In the genomic region with DNA sequence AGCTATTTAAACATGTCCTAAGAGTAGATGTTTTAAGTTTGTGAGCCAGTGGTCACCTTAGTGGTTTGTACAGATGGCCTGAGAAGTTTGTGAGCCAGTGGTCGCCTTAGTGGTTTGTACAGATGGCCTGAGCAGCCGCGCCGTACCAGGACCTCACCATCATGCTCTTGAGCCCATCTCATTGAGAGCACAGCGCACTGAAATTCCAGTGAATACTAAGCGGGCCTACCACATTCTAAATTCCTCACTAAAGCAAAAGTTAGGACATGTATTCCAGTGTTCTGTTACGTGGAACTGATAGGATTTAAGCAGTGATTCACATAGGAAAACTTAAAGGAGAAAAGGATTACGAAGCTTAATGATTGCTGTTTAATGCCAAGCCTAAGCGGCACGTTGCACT, we compare ENCODE assay signal across 22 cellular contexts. TPM values are rescaled to one million over a fixed set of nuclear protein-coding genes. Genes with fewer than 3 reads are reported as not detected.
DNase-seq lines count a peak whose midpoint lies in the region; ATAC-seq, FAIRE-seq and TF ChIP-seq lines count a peak whose summit lies in the region.
"Had no signal": no experiment of that assay in that cellular context is flagged by ENCODE, and none has a peak within 500 bp of the region (broad histone marks: within the 10 kb centered on the region; RNA-seq: fewer than 3 reads in every experiment).

No MANE protein-coding gene starts in this region.

- H3K4me1 ChIP-seq in astrocyte (ENCODE audit: insufficient read depth, low read length) = peaks cover 4% of the 10 kb centered on the region

- H3K4me3 ChIP-seq in astrocyte (ENCODE audit: insufficient read depth, low read depth, low read length) = no peak overlapping the region
- H3K4me3 ChIP-seq: spleen, uterus had no signal

- H4K20me1 ChIP-seq in astrocyte (ENCODE audit: insufficient read depth, low read length) = peaks cover 76% of the 10 kb centered on the region

- DNase-seq in natural killer cell (no peak), astrocyte (ENCODE audit: low read depth) (peak; percentile 68), mesothelial cell of epicardium (ENCODE audit: low spot score in 2 of 2, unreplicated experiment in 2 of 2) (no peak), RWPE1 (ENCODE audit: low spot score) (no peak), T-helper 1 cell (no peak), NCI-H2196 (lab: John Stamatoyannopoulos, UW; ENCODE audit: unreplicated experiment) (no peak)
- no peak for DNase-seq in natural killer cell treated with Interleukin-12 subunit alpha and Interleukin-12 subunit beta and Interleukin-15 and Interleukin-18, amount 100 ng/mL, for 72 hours (ENCODE audit: low spot score)
- DNase-seq: activated CD4-positive, alpha-beta T cell treated with anti-CD3 and anti-CD28 coated beads, Interleukin-2, amount 50 U/mL, for 4 hours; activated naive CD4-positive, alpha-beta T cell treated with Interleukin-2 at 50 U/mL for 16 hours; KG1; NCI-H187 treated with DMSO at 0.1 percent for 48 hours; NCI-H446 treated with DMSO at 0.1 percent for 48 hours; nephron progenitor cell; spleen; stimulated activated CD4-positive, alpha-beta T cell treated with anti-CD3 and anti-CD28 coated beads, Interleukin-4, amount 100 ng/mL, for 4 hours; uterus had no signal

- H3K4me2 ChIP-seq in astrocyte (ENCODE audit: low read length) = peak overlapping the region; percentile 30

- POLR2A ChIA-PET in RWPE1 (lab: Yijun Ruan, JAX; ENCODE audit: low non-redundant PET) = no interaction called here

- H3K9me3 Mint-ChIP-seq in natural killer cell (no peaks in the 10 kb centered on the region), astrocyte (ENCODE audit: unreplicated experiment) (no peaks in the 10 kb centered on the region), mesothelial cell of epicardium (no peaks in the 10 kb centered on the region)
- H3K9me3 Mint-ChIP-seq in natural killer cell treated with Interleukin-12 subunit alpha and Interleukin-12 subunit beta and Interleukin-15 and Interleukin-18, amount 100 ng/mL, for 72 hours = no peaks in the 10 kb centered on the region
- H3K9me3 Mint-ChIP-seq: nephron progenitor cell had no signal

- no peak for TF ChIP-seq CTCF in natural killer cell (IDR thresholded peaks at IDR 0.05)
- TF ChIP-seq CTCF in astrocyte (IDR thresholded peaks at IDR 0.05; ENCODE audit: insufficient read depth, low read depth, low read length) = no peak
- no peak for TF ChIP-seq CTCF in mesothelial cell of epicardium (IDR thresholded peaks at IDR 0.05; ENCODE audit: unreplicated experiment)
- no peak for TF ChIP-seq CTCF in RWPE1 (conservative IDR thresholded peaks at IDR 0.05; ENCODE audit: low read depth)

- H3K36me3 Mint-ChIP-seq in natural killer cell (no peaks in the 10 kb centered on the region), astrocyte (ENCODE audit: low read depth, unreplicated experiment) (no peaks in the 10 kb centered on the region), mesothelial cell of epicardium (peaks cover 3% of the 10 kb centered on the region)
- no peaks in the 10 kb centered on the region for H3K36me3 Mint-ChIP-seq in natural killer cell treated with Interleukin-12 subunit alpha and Interleukin-12 subunit beta and Interleukin-15 and Interleukin-18, amount 100 ng/mL, for 72 hours

- no peaks in the 10 kb centered on the region for H3K27me3 Mint-ChIP-seq in natural killer cell (ENCODE audit: low read depth in 2 of 2)
- H3K27me3 Mint-ChIP-seq in natural killer cell treated with Interleukin-12 subunit alpha and Interleukin-12 subunit beta and Interleukin-15 and Interleukin-18, amount 100 ng/mL, for 72 hours = no peaks in the 10 kb centered on the region
- H3K27me3 Mint-ChIP-seq in astrocyte (ENCODE audit: low read depth, unreplicated experiment) = no peaks in the 10 kb centered on the region
- no peaks in the 10 kb centered on the region for H3K27me3 Mint-ChIP-seq in mesothelial cell of epicardium (ENCODE audit: low read depth)

- H2AFZ ChIP-seq in astrocyte (ENCODE audit: low read depth, low read length) = no peak overlapping the region

- CTCF ChIA-PET in RWPE1 (lab: Yijun Ruan, JAX) = no interaction called here

- no peak for ATAC-seq in natural killer cell
- ATAC-seq in natural killer cell treated with Interleukin-12 subunit alpha and Interleukin-12 subunit beta and Interleukin-15 and Interleukin-18, amount 100 ng/mL, for 72 hours = no peak
- no peak for ATAC-seq in HG02970 (IDR thresholded peaks at IDR 0.05; ENCODE audit: low FRiP score, unreplicated experiment)
- ATAC-seq: Right ventricle myocardium inferior had no signal

- H3K9ac ChIP-seq in astrocyte (ENCODE audit: low read length) = no peak overlapping the region

- H3K4me1 Mint-ChIP-seq in natural killer cell = peaks cover 37% of the 10 kb centered on the region in 2 donors
- H3K4me1 Mint-ChIP-seq in natural killer cell treated with Interleukin-12 subunit alpha and Interleukin-12 subunit beta and Interleukin-15 and Interleukin-18, amount 100 ng/mL, for 72 hours (ENCODE audit: low read depth in 2 of 2) = peaks cover 34 to 39% of the 10 kb centered on the region in 2 donors
- peaks cover 26% of the 10 kb centered on the region for H3K4me1 Mint-ChIP-seq in astrocyte (ENCODE audit: low read depth, unreplicated experiment)
- H3K4me1 Mint-ChIP-seq in mesothelial cell of epicardium = peaks cover 42% of the 10 kb centered on the region

- H3K27ac Mint-ChIP-seq in natural killer cell (peak overlapping the region; percentile 34 to 35), astrocyte (ENCODE audit: unreplicated experiment) (peak overlapping the region; percentile 82), mesothelial cell of epicardium (peak overlapping the region; percentile 53)
- no peak overlapping the region for H3K27ac Mint-ChIP-seq in natural killer cell treated with Interleukin-12 subunit alpha and Interleukin-12 subunit beta and Interleukin-15 and Interleukin-18, amount 100 ng/mL, for 72 hours
- H3K27ac Mint-ChIP-seq: nephron progenitor cell had no signal

- no peaks in the 10 kb centered on the region for H3K27me3 ChIP-seq in astrocyte (ENCODE audit: insufficient read depth, low read length)
- H3K27me3 ChIP-seq: spleen, uterus had no signal

- no peaks in the 10 kb centered on the region for H3K36me3 ChIP-seq in astrocyte (ENCODE audit: insufficient read depth, low read length)
- H3K36me3 ChIP-seq: uterus had no signal

- no peak for FAIRE-seq in astrocyte (lab: Jason Lieb, UNC)
- FAIRE-seq: colon, endometrium, keratinocyte, TTC549 had no signal

- peaks cover 87% of the 10 kb centered on the region for H3K79me2 ChIP-seq in astrocyte (ENCODE audit: insufficient read depth, low read length)

- H3K27ac ChIP-seq in astrocyte (ENCODE audit: low read depth, low read length) (no peak overlapping the region), RWPE1 (no peak overlapping the region)
- H3K27ac ChIP-seq: uterus had no signal

- H3K4me3 Mint-ChIP-seq in natural killer cell (no peak overlapping the region), astrocyte (ENCODE audit: unreplicated experiment) (no peak overlapping the region), mesothelial cell of epicardium (no peak overlapping the region)
- no peak overlapping the region for H3K4me3 Mint-ChIP-seq in natural killer cell treated with Interleukin-12 subunit alpha and Interleukin-12 subunit beta and Interleukin-15 and Interleukin-18, amount 100 ng/mL, for 72 hours

- H3K9me3 ChIP-seq in astrocyte (ENCODE audit: insufficient read depth, low read depth, low read length) = no peaks in the 10 kb centered on the region
- H3K9me3 ChIP-seq: spleen, uterus had no signal

- intact Hi-C loops in natural killer cell (cut with micrococcal nuclease) = no loop called here

RNA-seq across cellular contexts. Expression of a gene that starts 3.9 kb away (rescaled TPM):
- 100 to 1,000 TPM in 2 of 3 donors, 10 to 100 TPM in 1; 78.4 to 103 (median 100) TPM for total RNA-seq in natural killer cell
- total RNA-seq in natural killer cell treated with Interleukin-12 subunit alpha and Interleukin-12 subunit beta and Interleukin-15 and Interleukin-18, amount 100 ng/mL, for 72 hours = 100 to 1,000 TPM; 111 to 156 TPM
- 105 and 107 TPM in 2 replicates for total RNA-seq in astrocyte
- 118 to 128 TPM (median 124 TPM) in 3 replicates for total RNA-seq in mesothelial cell of epicardium

RNA-seq across cellular contexts. Expression of a gene that starts 55.4 kb away (rescaled TPM):
- total RNA-seq in natural killer cell (10 to 100 TPM; 47.2 to 62.3 (median 60.5) TPM), astrocyte (46.3 and 49.0 TPM in 2 replicates), mesothelial cell of epicardium (44.9 to 51.6 TPM (median 46.9 TPM) in 3 replicates)
- 10 to 100 TPM; 35.9 to 48.6 TPM for total RNA-seq in natural killer cell treated with Interleukin-12 subunit alpha and Interleukin-12 subunit beta and Interleukin-15 and Interleukin-18, amount 100 ng/mL, for 72 hours

Comparison
In these comparisons a context has a peak if more than half of its experiments do, and no peak if none do; other contexts are left out.
1. H3K27ac Mint-ChIP-seq: peak in natural killer cell (2 of 2), astrocyte (single experiment) and mesothelial cell of epicardium (single experiment); none in natural killer cell treated with Interleukin-12 subunit alpha and Interleukin-12 subunit beta and Interleukin-15 and Interleukin-18, amount 100 ng/mL, for 72 hours (0 of 2).